9 cellular contexts compared by ENCODE assay signal in genomic region chr3:174355505-174355904, GRCh38.
DNase-seq lines count a peak whose midpoint lies in the region; ATAC-seq, FAIRE-seq and TF ChIP-seq lines count a peak whose summit lies in the region.
"Had no signal": no experiment of that assay in that cellular context is flagged by ENCODE, and none has a peak within 500 bp of the region (broad histone marks: within the 10 kb centered on the region; RNA-seq: fewer than 3 reads in every experiment).

No MANE protein-coding gene starts in this region.

- H3K4me3 ChIP-seq in A549: no peak overlapping the region
- H3K4me3 ChIP-seq in GM23338: no peak overlapping the region
- H3K4me3 ChIP-seq in fibroblast of the aortic adventitia (ENCODE audit: low read depth, low read length): no peak overlapping the region
- no peak overlapping the region for H3K4me3 ChIP-seq in heart left ventricle

- no peak overlapping the region for H3K4me3 Mint-ChIP-seq in GM23338

- no peaks in the 10 kb centered on the region for H3K4me1 Mint-ChIP-seq in GM23338

- no peak for FAIRE-seq in A549 (lab: Jason Lieb, UNC)

- no peaks in the 10 kb centered on the region for H3K27me3 ChIP-seq in GM23338 (ENCODE audit: insufficient read depth)
- H3K27me3 ChIP-seq in heart left ventricle: no peaks in the 10 kb centered on the region

- TF ChIP-seq POLR2A in A549 (IDR thresholded peaks at IDR 0.05; ENCODE audit: low read length): no peak
- no peak for TF ChIP-seq POLR2A in heart left ventricle (IDR thresholded peaks at IDR 0.05)

- TF ChIP-seq CTCF in A549 (IDR thresholded peaks at IDR 0.05): peak; percentile 45
- TF ChIP-seq CTCF in GM23338 (conservative IDR thresholded peaks at IDR 0.05; ENCODE audit: low read depth in 2 of 2): peak; percentile 73 to 82
- TF ChIP-seq CTCF in fibroblast of the aortic adventitia (IDR thresholded peaks at IDR 0.05; ENCODE audit: insufficient read depth, low read length): no peak
- TF ChIP-seq CTCF in heart left ventricle (IDR thresholded peaks at IDR 0.05): peak in 2 of 12 donors; percentile 15 to 19

- H3F3A ChIP-seq in GM23338 (replicated peaks; ENCODE audit: low read depth): no peaks in the 10 kb centered on the region

- no peak for TF ChIP-seq EP300 in A549 (IDR thresholded peaks at IDR 0.05)

- peak overlapping the region; percentile 50; the same call in 1 of the 2 replicates for H3K27ac Mint-ChIP-seq in GM23338

- TF ChIP-seq RAD21 in A549 (conservative IDR thresholded peaks at IDR 0.05 in 1 of 2, IDR thresholded peaks at IDR 0.05 in 1 of 2): peak; percentile 48 to 51; a peak in 4 of 5 replicates

- no peaks in the 10 kb centered on the region for H3K9me3 ChIP-seq in A549
- peaks cover 0 to 9% (median 0%) of the 10 kb centered on the region in 12 donors for H3K9me3 ChIP-seq in heart left ventricle

- intact Hi-C loops in heart left ventricle (cut with DNase I): no loop called here

- H3K9me2 ChIP-seq in GM23338 (ENCODE audit: insufficient read depth): no peaks in the 10 kb centered on the region

- peak; percentile 47 to 72; a peak in 3 of 6 replicates for ATAC-seq in A549
- peak; percentile 91 for ATAC-seq in GM23338
- ATAC-seq in HG02852 (IDR thresholded peaks at IDR 0.05; ENCODE audit: unreplicated experiment): no peak
- no peak for ATAC-seq in heart left ventricle

- POLR2A ChIA-PET in A549 (lab: Yijun Ruan, JAX): no interaction called here

- H3K36me3 Mint-ChIP-seq in GM23338 (ENCODE audit: low read depth): peaks cover 3% of the 10 kb centered on the region; the same call in 1 of the 3 replicates

- no peaks in the 10 kb centered on the region for H4K20me1 ChIP-seq in GM23338 (replicated peaks; ENCODE audit: insufficient read depth)

- no peaks in the 10 kb centered on the region for H3K27me3 Mint-ChIP-seq in GM23338 (ENCODE audit: insufficient read depth, low read depth, poor library complexity)

- H3K4me1 ChIP-seq in A549: no peaks in the 10 kb centered on the region
- no peaks in the 10 kb centered on the region for H3K4me1 ChIP-seq in GM23338 (ENCODE audit: insufficient read depth)
- H3K4me1 ChIP-seq in heart left ventricle: no peaks in the 10 kb centered on the region

- peaks cover 6% of the 10 kb centered on the region; the same call in 2 of the 3 replicates for H3K9me3 Mint-ChIP-seq in GM23338

- H3K79me2 ChIP-seq in GM23338 (replicated peaks; ENCODE audit: insufficient read depth): no peaks in the 10 kb centered on the region

- H3K27ac ChIP-seq in A549 (no peak overlapping the region), GM23338 (ENCODE audit: low read depth) (no peak overlapping the region), heart left ventricle (no peak overlapping the region)

- H3K36me3 ChIP-seq in GM23338 (ENCODE audit: insufficient read depth): no peaks in the 10 kb centered on the region
- no peaks in the 10 kb centered on the region for H3K36me3 ChIP-seq in heart left ventricle

- H3K4me2 ChIP-seq in A549 (no peak overlapping the region), GM23338 (no peak overlapping the region)

- CTCF ChIA-PET in A549 (lab: Yijun Ruan, JAX): interaction anchor here (0.6 kb wide), 2 partner anchors 8 to 230 kb away, joined by 3 read pairs; no protein-coding TSS in a partner anchor

- 6% methylated on average over 1 of the region's 1 CpG for WGBS in A549 (ENCODE audit: missing lambda C conversion rate)
- WGBS in heart left ventricle, 4 donors: 4 to 20% (median 10%) methylated on average over 1 of the region's 1 CpG

- DNase-seq in A549 (ENCODE audit: low read depth in 1 of 2, low spot score in 1 of 2) (peak in 1 of 2 experiments; percentile 29), GM23338 (ENCODE audit: low spot score) (peak; percentile 80), NCI-H526 treated with DMSO at 0.1 percent for 48 hours (lab: John Stamatoyannopoulos, UW) (peak; percentile 13), fibroblast of the aortic adventitia (ENCODE audit: low read depth) (peak; percentile 31), heart left ventricle (no peak)
- no peak for DNase-seq in effector CD4-positive, alpha-beta T cell
- DNase-seq in activated effector memory CD4-positive, alpha-beta T cell treated with Interleukin-2 at 50 U/mL for 16 hours: no peak
- DNase-seq: SHP77 treated with DMSO at 0.1 percent for 48 hours had no signal

- H2AFZ ChIP-seq in GM23338: no peak overlapping the region

TF ChIP-seq in A549, 52 proteins besides CTCF, POLR2A, EP300 and RAD21:
- TF ChIP-seq SMC3 (IDR thresholded peaks at IDR 0.05) (peak; percentile 57), ZFP36 (IDR thresholded peaks at IDR 0.05; ENCODE audit: borderline replicate concordance, partially characterized antibody) (no peak)

TF ChIP-seq in GM23338, 12 proteins besides CTCF, POLR2A, EP300 and RAD21 (continues in another document):
- no peak for TF ChIP-seq POLR2AphosphoS5 (IDR thresholded peaks at IDR 0.05; ENCODE audit: low read depth)
- TF ChIP-seq REST (IDR thresholded peaks at IDR 0.05; ENCODE audit: unreplicated experiment): no peak
- TF ChIP-seq CREB1 (CRISPR knock-in tag; IDR thresholded peaks at IDR 0.05; ENCODE audit: low read depth): no peak
- no peak for TF ChIP-seq EZH2 (IDR thresholded peaks at IDR 0.05; ENCODE audit: low read depth, unreplicated experiment)
- no peak for TF ChIP-seq EZH2phosphoT487 (IDR thresholded peaks at IDR 0.05; ENCODE audit: unreplicated experiment)
- no peak for TF ChIP-seq NANOG (IDR thresholded peaks at IDR 0.05; ENCODE audit: borderline replicate concordance)

Comparison
In these comparisons a context has a peak if more than half of its experiments do, and no peak if none do; other contexts are left out.
1. ATAC-seq: peak in A549 (2 of 2) and GM23338 (single experiment); none in HG02852 (single experiment) and heart left ventricle (0 of 4).
2. DNase-seq: peak in GM23338 (single experiment), NCI-H526 treated with DMSO at 0.1 percent for 48 hours (single experiment) and fibroblast of the aortic adventitia (single experiment); none in effector CD4-positive, alpha-beta T cell (single experiment), heart left ventricle (0 of 5) and activated effector memory CD4-positive, alpha-beta T cell treated with Interleukin-2 at 50 U/mL for 16 hours (single experiment).